In the genomic region with DNA sequence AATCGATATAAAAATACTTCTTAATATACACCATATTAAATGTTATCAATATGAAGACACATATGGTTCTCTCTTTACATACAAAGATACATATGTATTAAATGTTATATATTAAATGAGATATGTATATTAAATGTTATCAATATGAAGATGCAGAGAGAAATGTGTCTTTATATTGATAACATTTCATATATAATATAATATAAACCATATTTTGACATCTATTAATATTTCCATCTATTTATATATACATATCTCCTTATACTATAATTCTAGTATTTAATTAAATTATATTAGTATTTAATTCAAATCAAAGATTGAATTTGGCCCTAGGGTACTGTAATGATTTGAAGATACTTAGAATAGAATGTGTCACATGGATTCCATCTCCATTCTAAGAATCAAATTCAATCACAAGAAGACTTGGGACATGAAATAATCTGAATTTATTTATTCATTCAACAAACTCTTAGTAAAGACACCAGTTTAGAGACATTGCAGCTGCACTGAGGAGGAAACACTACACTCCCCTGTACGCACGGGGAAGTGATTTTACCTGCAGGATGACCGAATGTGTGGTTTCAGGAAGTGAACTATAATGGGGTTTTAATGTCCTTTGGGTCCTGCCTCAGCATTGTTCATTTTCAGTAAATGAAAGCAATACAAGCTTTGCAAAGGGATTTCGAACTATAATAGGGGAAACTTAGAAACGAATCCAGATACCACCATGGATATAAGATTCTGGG, we compare ENCODE assay signal across 15 cellular contexts.
"Had no signal": no experiment of that assay in that cellular context is flagged by ENCODE, and none has a peak within 500 bp of the region (broad histone marks: within the 10 kb centered on the region; RNA-seq: fewer than 3 reads in every experiment).

No MANE protein-coding gene starts in this region.

- H3K27me3 ChIP-seq: body of pancreas, right atrium auricular region, suprapubic skin, vagina had no signal

- H3K36me3 ChIP-seq: lower lobe of right lung, prostate gland, right atrium auricular region, suprapubic skin, vagina had no signal

- H3K4me3 ChIP-seq: body of pancreas, lower lobe of right lung, prostate gland, right atrium auricular region, suprapubic skin, vagina had no signal

- DNase-seq: activated CD4-positive, alpha-beta T cell treated with anti-CD3 and anti-CD28 coated beads for 48 hours; activated CD4-positive, CD25-positive, alpha-beta regulatory T cell; activated CD8-positive, alpha-beta memory T cell treated with anti-CD3 and anti-CD28 coated beads, Interleukin-2, amount 50 U/mL, for 4 hours; activated naive CD4-positive, alpha-beta T cell treated with anti-CD3 and anti-CD28 coated beads for 36 hours; activated T-cell treated with anti-CD3 and anti-CD28 coated beads, Interleukin-2, amount 50 U/mL, for 4 hours; body of pancreas; endodermal cell; foreskin melanocyte; lower lobe of right lung; T-cell; trophoblast cell had no signal

- ATAC-seq: activated T-cell treated with anti-CD3 and anti-CD28 coated beads, Interleukin-2, amount 50 U/mL, for 4 hours; lower lobe of right lung; T-cell had no signal

- H3K9me3 ChIP-seq: body of pancreas, lower lobe of right lung, prostate gland, right atrium auricular region, suprapubic skin, vagina had no signal

- H3K4me1 ChIP-seq: prostate gland, suprapubic skin, vagina had no signal

- H3K27ac ChIP-seq: lower lobe of right lung, prostate gland, suprapubic skin, vagina had no signal
